ENCODE assay signal across 1 cellular context in genomic region chr5:39419830-39420229, GRCh38.
TF ChIP-seq lines count a peak whose summit lies in the region.

No MANE protein-coding gene starts in this region.

TF ChIP-seq in WTC11, 78 proteins besides CTCF, POLR2A, EP300 and RAD21:
- no peak for TF ChIP-seq ZNF232 (CRISPR knock-in tag; IDR thresholded peaks at IDR 0.05)
- TF ChIP-seq ATF6 (CRISPR knock-in tag; IDR thresholded peaks at IDR 0.05): no peak
- no peak for TF ChIP-seq FOXP4 (CRISPR knock-in tag; IDR thresholded peaks at IDR 0.05)
- TF ChIP-seq ZNF138 (CRISPR knock-in tag; conservative IDR thresholded peaks at IDR 0.05): no peak
- no peak for TF ChIP-seq SOX15 (CRISPR knock-in tag; IDR thresholded peaks at IDR 0.05)
- no peak for TF ChIP-seq STAT6 (CRISPR knock-in tag; conservative IDR thresholded peaks at IDR 0.05; ENCODE audit: low read depth)
- no peak for TF ChIP-seq SMAD3 (CRISPR knock-in tag; IDR thresholded peaks at IDR 0.05; ENCODE audit: borderline replicate concordance)
- TF ChIP-seq ZNF219 (CRISPR knock-in tag; IDR thresholded peaks at IDR 0.05; ENCODE audit: borderline replicate concordance): no peak
- TF ChIP-seq NFYB (CRISPR knock-in tag; conservative IDR thresholded peaks at IDR 0.05; ENCODE audit: low read depth): no peak
- no peak for TF ChIP-seq PREB (CRISPR knock-in tag; IDR thresholded peaks at IDR 0.05; ENCODE audit: borderline replicate concordance)
- TF ChIP-seq ETV6 (CRISPR knock-in tag; IDR thresholded peaks at IDR 0.05): no peak
- no peak for TF ChIP-seq MXD4 (CRISPR knock-in tag; IDR thresholded peaks at IDR 0.05; ENCODE audit: borderline replicate concordance)
- no peak for TF ChIP-seq ZNF263 (CRISPR knock-in tag; IDR thresholded peaks at IDR 0.05; ENCODE audit: low read depth)
- TF ChIP-seq MLX (CRISPR knock-in tag; IDR thresholded peaks at IDR 0.05): no peak
- TF ChIP-seq ZNF425 (CRISPR knock-in tag; conservative IDR thresholded peaks at IDR 0.05): no peak
- no peak for TF ChIP-seq USF2 (CRISPR knock-in tag; IDR thresholded peaks at IDR 0.05)
- TF ChIP-seq JUN (CRISPR knock-in tag; IDR thresholded peaks at IDR 0.05): no peak
